8 cellular contexts compared by ENCODE assay signal in the genomic region with DNA sequence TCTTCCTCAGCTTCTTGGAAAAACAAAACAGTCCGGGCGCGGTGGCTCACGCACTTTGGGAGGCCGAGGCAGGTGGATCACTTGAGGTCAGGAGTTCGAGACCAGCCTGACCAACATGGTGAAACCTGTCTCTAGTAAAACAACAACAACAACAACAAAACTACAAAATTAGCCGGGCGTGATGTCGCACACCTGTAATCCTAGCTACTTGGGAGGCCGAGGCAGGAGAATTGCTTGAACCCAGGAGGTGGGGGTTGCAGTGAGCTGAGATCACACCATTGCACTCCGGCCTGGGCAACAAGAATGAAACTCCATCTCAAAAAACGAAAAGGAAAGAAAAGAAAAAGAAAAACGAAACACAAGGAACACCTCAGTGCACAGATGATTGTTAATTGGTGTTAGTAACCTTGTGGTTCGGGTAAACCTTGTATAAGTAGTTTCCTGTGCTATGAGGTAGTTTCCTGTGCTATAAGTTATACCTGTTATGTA. TPM values are rescaled to one million over a fixed set of nuclear protein-coding genes. Genes with fewer than 3 reads are reported as not detected.
DNase-seq lines count a peak whose midpoint lies in the region; ATAC-seq and TF ChIP-seq lines count a peak whose summit lies in the region.
"Not testable (repeated sequence)": the region's sequence is repeated elsewhere in the genome, so short reads cannot be mapped to it uniquely, and the experiment has no call there.

No MANE protein-coding gene starts in this region.

- peak overlapping the region; percentile 99 for H3K27ac Mint-ChIP-seq in activated CD8-positive, alpha-beta T cell treated with anti-CD3 and anti-CD28 coated beads, Interleukin-2, amount 10 ng/mL, durations not matched to agents 7 days and 5 days

- not testable (repeated sequence) for H3K36me3 ChIP-seq in GM06990 (ENCODE audit: control insufficient read depth, insufficient read depth, low read length); Karpas-422 (ENCODE audit: insufficient read depth, low read length); ectodermal cell (ENCODE audit: control insufficient read depth, insufficient read depth, low read length)
- H3K36me3 ChIP-seq in stomach, result peaks cover 0 to 19% (median 9%) of the 10 kb centered on the region in 4 donors

- H3K9ac ChIP-seq in Karpas-422 (ENCODE audit: low read length), result not testable (repeated sequence)

- H3K4me1 ChIP-seq in Karpas-422 (ENCODE audit: low read length) (peaks cover 23% of the 10 kb centered on the region), mononuclear cell (ENCODE audit: insufficient read depth, low read length) (peaks cover 28% of the 10 kb centered on the region), stomach (peaks cover 0 to 41% (median 18%) of the 10 kb centered on the region in 4 donors)
- not testable (repeated sequence) for H3K4me1 ChIP-seq in ectodermal cell (ENCODE audit: control insufficient read depth, insufficient read depth, low read length)

- H3K27me3 Mint-ChIP-seq in activated CD8-positive, alpha-beta T cell treated with anti-CD3 and anti-CD28 coated beads, Interleukin-2, amount 10 ng/mL, durations not matched to agents 7 days and 5 days (ENCODE audit: low read depth), result not testable (repeated sequence)

- H3K4me1 Mint-ChIP-seq in activated CD8-positive, alpha-beta T cell treated with anti-CD3 and anti-CD28 coated beads, Interleukin-2, amount 10 ng/mL, durations not matched to agents 7 days and 5 days (ENCODE audit: low read depth), result peaks cover 54% of the 10 kb centered on the region

- H3K36me3 Mint-ChIP-seq in activated CD8-positive, alpha-beta T cell treated with anti-CD3 and anti-CD28 coated beads, Interleukin-2, amount 10 ng/mL, durations not matched to agents 7 days and 5 days (ENCODE audit: low read depth), result peaks cover 46% of the 10 kb centered on the region

- not testable (repeated sequence) for H2AFZ ChIP-seq in Karpas-422 (ENCODE audit: low read length)

- H3K9me2 ChIP-seq in Karpas-422 (replicated peaks; ENCODE audit: insufficient read depth, low read length), result not testable (repeated sequence)

- TF ChIP-seq EP300 in stomach (IDR thresholded peaks at IDR 0.05), result not testable (repeated sequence)

- TF ChIP-seq POLR2A in stomach (IDR thresholded peaks at IDR 0.05), result not testable (repeated sequence)

- CTCF ChIA-PET in activated CD8-positive, alpha-beta T cell treated with anti-CD3 and anti-CD28 coated beads, Interleukin-2, amount 10 ng/mL, durations not matched to agents 7 days and 5 days (lab: Charles Lee), result interaction anchor here (0.7 to 5.3 kb wide), 5 partner anchors 14 to 1694 kb away, joined by 3 to 30 read pairs (median 5); no protein-coding TSS in a partner anchor

- peak; percentile 48 for DNase-seq in GM06990 (ENCODE audit: extremely low read depth, insufficient read length)
- not testable (repeated sequence) for DNase-seq in Karpas-422, stomach
- DNase-seq in activated CD8-positive, alpha-beta T cell treated with anti-CD3 and anti-CD28 coated beads, Interleukin-2, amount 10 ng/mL, durations not matched to agents 7 days and 5 days, result peak; percentile 36

- not testable (repeated sequence) for H4K20me1 ChIP-seq in Karpas-422 (ENCODE audit: insufficient read depth, low read depth, low read length)

- peaks cover 11% of the 10 kb centered on the region for H3K79me2 ChIP-seq in Karpas-422 (ENCODE audit: low read length)

- ATAC-seq in GM19455 (IDR thresholded peaks at IDR 0.05; ENCODE audit: unreplicated experiment) (peak; percentile 35), HG02938 (IDR thresholded peaks at IDR 0.05; ENCODE audit: unreplicated experiment) (peak; percentile 78)
- peak; percentile 65 for ATAC-seq in activated CD8-positive, alpha-beta T cell treated with anti-CD3 and anti-CD28 coated beads, Interleukin-2, amount 10 ng/mL, durations not matched to agents 7 days and 5 days

- H3K9me3 Mint-ChIP-seq in activated CD8-positive, alpha-beta T cell treated with anti-CD3 and anti-CD28 coated beads, Interleukin-2, amount 10 ng/mL, durations not matched to agents 7 days and 5 days (ENCODE audit: insufficient read depth), result not testable (repeated sequence)

- H3K4me2 ChIP-seq in Karpas-422 (ENCODE audit: low read depth, low read length, poor library complexity, severe bottlenecking), result peak overlapping the region; percentile 83

- POLR2A ChIA-PET in activated CD8-positive, alpha-beta T cell treated with anti-CD3 and anti-CD28 coated beads, Interleukin-2, amount 10 ng/mL, durations not matched to agents 7 days and 5 days (lab: Charles Lee), result interaction anchor here (1.4 to 6.2 kb wide), 7 partner anchors 8 to 173 kb away, joined by 3 to 58 read pairs (median 11); partner anchors contain the start of genes LLPH and TMBIM4

- not testable (repeated sequence) for H3K27me3 ChIP-seq in GM06990 (replicated peaks; ENCODE audit: control insufficient read depth, insufficient read depth, low read length); Karpas-422 (ENCODE audit: low read length); mononuclear cell (ENCODE audit: insufficient read depth, low read length); stomach
- H3K27me3 ChIP-seq in ectodermal cell (ENCODE audit: control insufficient read depth, insufficient read depth, low read length, poor library complexity, severe bottlenecking), result peaks cover 18% of the 10 kb centered on the region

- peak overlapping the region; percentile 99 for H3K4me3 Mint-ChIP-seq in activated CD8-positive, alpha-beta T cell treated with anti-CD3 and anti-CD28 coated beads, Interleukin-2, amount 10 ng/mL, durations not matched to agents 7 days and 5 days

- not testable (repeated sequence) for H3K9me3 ChIP-seq in Karpas-422 (ENCODE audit: low read length); ectodermal cell (ENCODE audit: control insufficient read depth, low read length); mononuclear cell (ENCODE audit: low read depth, low read length); stomach

- H3K27ac ChIP-seq in Karpas-422 (ENCODE audit: low read length); ectodermal cell (ENCODE audit: insufficient read depth, low read depth, low read length, poor library complexity, severe bottlenecking): not testable (repeated sequence)
- H3K27ac ChIP-seq in stomach, result peak overlapping the region; percentile 23 to 92 (median 89)

- H3K4me3 ChIP-seq in GM06990 (replicated peaks; ENCODE audit: low read depth, low read length) (peak overlapping the region; percentile 80), Karpas-422 (ENCODE audit: low read length) (peak overlapping the region; percentile 74), ectodermal cell (ENCODE audit: insufficient read depth, low read depth, low read length) (peak overlapping the region; percentile 56), mononuclear cell (ENCODE audit: low read length) (peak overlapping the region; percentile 77), stomach (peak overlapping the region; percentile 70 to 74 (median 70))

- not testable (repeated sequence) for TF ChIP-seq CTCF in GM06990 (IDR thresholded peaks at IDR 0.05; ENCODE audit: insufficient read depth, low read length, poor library complexity, severe bottlenecking); stomach (IDR thresholded peaks at IDR 0.05)

- WGBS in ectodermal cell, 2 experiments, result 85 to 89% methylated on average over 14 of the region's 14 CpGs
- WGBS in stomach, 5 donors, result 53 to 69% (median 64%) methylated on average over 14 of the region's 14 CpGs

- intact Hi-C loops in stomach (cut with DNase I; ENCODE audit: low total_unique reads), result not testable (repeated sequence)

RNA-seq across cellular contexts. Expression of gene HELB, which starts 1.1 kb away (rescaled TPM):
- 4.4 and 7.7 TPM in 2 replicates for total RNA-seq in Karpas-422 (2014; rRNA removed; shearing (Covaris generic); ENCODE audit: low replicate concordance)
- 10 to 100 TPM; 24.2 to 25.7 TPM for total RNA-seq in activated CD8-positive, alpha-beta T cell treated with anti-CD3 and anti-CD28 coated beads, Interleukin-2, amount 10 ng/mL, durations not matched to agents 7 days and 5 days
- polyA plus RNA-seq in ectodermal cell (2013, experiment 1 of 4), result 2.9 TPM
- 2.5 TPM for polyA plus RNA-seq in ectodermal cell (2013, experiment 2 of 4)
- 2.1 TPM for polyA plus RNA-seq in ectodermal cell (2013, experiment 3 of 4)
- polyA plus RNA-seq in ectodermal cell (2013, experiment 4 of 4), result 2.4 TPM
- total RNA-seq in mononuclear cell (92.4 TPM), stomach (10 to 100 TPM in 1 of 5 donors, 1 to 10 TPM in 2, under 1 TPM in 2; 0.58 to 10.1 (median 3.6) TPM)
- under 1 TPM; 0.31 to 0.50 (median 0.46) TPM for polyA plus RNA-seq in stomach
